ENCODE assay signal across 20 cellular contexts in the genomic region with DNA sequence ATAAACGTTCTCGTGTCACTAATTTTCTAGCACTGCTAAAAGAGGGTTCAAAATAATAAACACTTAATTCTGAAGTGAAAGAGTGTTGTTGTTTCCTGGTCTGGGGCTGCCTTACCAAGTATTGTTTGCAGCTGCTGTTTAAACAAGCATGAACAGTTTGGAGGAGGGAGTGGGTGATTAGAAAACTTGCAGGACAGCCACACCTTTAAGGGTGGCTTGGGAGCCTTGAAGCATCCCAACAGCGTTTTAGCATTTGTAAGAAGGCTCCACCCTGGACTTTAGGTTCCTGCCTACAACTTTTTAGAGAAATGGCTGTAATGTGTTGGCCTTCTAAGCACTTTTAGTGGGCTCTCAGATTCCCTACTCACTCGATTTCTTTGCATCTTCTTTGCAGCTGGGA.
"Had no signal": no experiment of that assay in that cellular context is flagged by ENCODE, and none has a peak within 500 bp of the region (broad histone marks: within the 10 kb centered on the region; RNA-seq: fewer than 3 reads in every experiment).

No MANE protein-coding gene starts in this region.

- H3K4me2 ChIP-seq: hepatocyte had no signal

- H3K27ac Mint-ChIP-seq: activated B cell treated with CpG ODN at 0.5 μM for 24 hours; activated CD8-positive, alpha-beta T cell treated with anti-CD3 and anti-CD28 coated beads, Interleukin-2, amount 10 ng/mL, durations not matched to agents 7 days and 5 days; activated naive CD4-positive, alpha-beta T cell treated with anti-CD3 and anti-CD28 coated beads, Interleukin-2, amount 50 U/mL, for 24 hours; naive thymus-derived CD4-positive, alpha-beta T cell; stimulated activated naive CD8-positive, alpha-beta T cell treated with anti-CD3 and anti-CD28 coated beads, Interleukin-15, Interleukin-2, amounts not matched to agents 100 ng/mL and 50 ng/mL, for 24 hours had no signal

- H3K9me3 ChIP-seq: colonic mucosa, esophagus muscularis mucosa, left ventricle myocardium inferior, mucosa of descending colon, right atrium auricular region, suprapubic skin had no signal

- H2AFZ ChIP-seq: hepatocyte had no signal

- H3K79me2 ChIP-seq: hepatocyte had no signal

- H3K4me3 ChIP-seq: colonic mucosa, esophagus muscularis mucosa, hepatocyte, left ventricle myocardium inferior, mucosa of descending colon, right atrium auricular region, skin epidermis, suprapubic skin had no signal

- H3K36me3 Mint-ChIP-seq: activated naive CD4-positive, alpha-beta T cell treated with anti-CD3 and anti-CD28 coated beads, Interleukin-2, amount 50 U/mL, for 24 hours; naive thymus-derived CD4-positive, alpha-beta T cell had no signal

- H3K36me3 ChIP-seq: colonic mucosa, esophagus muscularis mucosa, left ventricle myocardium inferior, right atrium auricular region, suprapubic skin had no signal

- H3K27me3 ChIP-seq: colonic mucosa, esophagus muscularis mucosa, hepatocyte, right atrium auricular region, suprapubic skin had no signal

- H3K4me3 Mint-ChIP-seq: activated B cell treated with CpG ODN at 0.5 μM for 24 hours; activated CD8-positive, alpha-beta T cell treated with anti-CD3 and anti-CD28 coated beads, Interleukin-2, amount 10 ng/mL, durations not matched to agents 7 days and 5 days; activated naive CD4-positive, alpha-beta T cell treated with anti-CD3 and anti-CD28 coated beads, Interleukin-2, amount 50 U/mL, for 24 hours; naive thymus-derived CD4-positive, alpha-beta T cell; stimulated activated naive CD8-positive, alpha-beta T cell treated with anti-CD3 and anti-CD28 coated beads, Interleukin-15, Interleukin-2, amounts not matched to agents 100 ng/mL and 50 ng/mL, for 24 hours had no signal

- H3K27me3 Mint-ChIP-seq: stimulated activated naive CD8-positive, alpha-beta T cell treated with anti-CD3 and anti-CD28 coated beads, Interleukin-15, Interleukin-2, amounts not matched to agents 100 ng/mL and 50 ng/mL, for 24 hours had no signal

- H3K4me1 ChIP-seq: colonic mucosa, left ventricle myocardium inferior, right atrium auricular region, suprapubic skin had no signal

- H3K9me3 Mint-ChIP-seq: activated naive CD4-positive, alpha-beta T cell treated with anti-CD3 and anti-CD28 coated beads, Interleukin-2, amount 50 U/mL, for 24 hours; naive thymus-derived CD4-positive, alpha-beta T cell; stimulated activated naive CD8-positive, alpha-beta T cell treated with anti-CD3 and anti-CD28 coated beads, Interleukin-15, Interleukin-2, amounts not matched to agents 100 ng/mL and 50 ng/mL, for 24 hours had no signal

- DNase-seq: activated B cell treated with CpG ODN at 0.5 μM for 24 hours; activated CD4-positive, alpha-beta T cell treated with anti-CD3 and anti-CD28 coated beads for 48 hours; activated CD8-positive, alpha-beta memory T cell treated with anti-CD3 and anti-CD28 coated beads, Interleukin-2, amount 50 U/mL, for 4 hours; activated CD8-positive, alpha-beta T cell treated with anti-CD3 and anti-CD28 coated beads, Interleukin-2, amount 10 ng/mL, durations not matched to agents 7 days and 5 days; activated effector memory CD4-positive, alpha-beta T cell treated with anti-CD3 and anti-CD28 coated beads, Interleukin-2, amount 50 U/mL, for 16 hours; activated T-cell treated with anti-CD3 and anti-CD28 coated beads, Interleukin-2, amount 50 U/mL, for 48 hours; amniotic stem cell; caudate nucleus; colonic mucosa; left ventricle myocardium inferior; mucosa of descending colon; naive thymus-derived CD4-positive, alpha-beta T cell; trophoblast cell had no signal

- H3K4me1 Mint-ChIP-seq: activated B cell treated with CpG ODN at 0.5 μM for 24 hours; activated naive CD4-positive, alpha-beta T cell treated with anti-CD3 and anti-CD28 coated beads, Interleukin-2, amount 50 U/mL, for 24 hours had no signal

- ATAC-seq: activated CD8-positive, alpha-beta T cell treated with anti-CD3 and anti-CD28 coated beads, Interleukin-2, amount 10 ng/mL, durations not matched to agents 7 days and 5 days; mucosa of descending colon; naive thymus-derived CD4-positive, alpha-beta T cell had no signal

- H3K27ac ChIP-seq: colonic mucosa, esophagus muscularis mucosa, hepatocyte, left ventricle myocardium inferior, right atrium auricular region, skin epidermis, suprapubic skin had no signal
